ENCODE assay signal across 8 cellular contexts in the genomic region with DNA sequence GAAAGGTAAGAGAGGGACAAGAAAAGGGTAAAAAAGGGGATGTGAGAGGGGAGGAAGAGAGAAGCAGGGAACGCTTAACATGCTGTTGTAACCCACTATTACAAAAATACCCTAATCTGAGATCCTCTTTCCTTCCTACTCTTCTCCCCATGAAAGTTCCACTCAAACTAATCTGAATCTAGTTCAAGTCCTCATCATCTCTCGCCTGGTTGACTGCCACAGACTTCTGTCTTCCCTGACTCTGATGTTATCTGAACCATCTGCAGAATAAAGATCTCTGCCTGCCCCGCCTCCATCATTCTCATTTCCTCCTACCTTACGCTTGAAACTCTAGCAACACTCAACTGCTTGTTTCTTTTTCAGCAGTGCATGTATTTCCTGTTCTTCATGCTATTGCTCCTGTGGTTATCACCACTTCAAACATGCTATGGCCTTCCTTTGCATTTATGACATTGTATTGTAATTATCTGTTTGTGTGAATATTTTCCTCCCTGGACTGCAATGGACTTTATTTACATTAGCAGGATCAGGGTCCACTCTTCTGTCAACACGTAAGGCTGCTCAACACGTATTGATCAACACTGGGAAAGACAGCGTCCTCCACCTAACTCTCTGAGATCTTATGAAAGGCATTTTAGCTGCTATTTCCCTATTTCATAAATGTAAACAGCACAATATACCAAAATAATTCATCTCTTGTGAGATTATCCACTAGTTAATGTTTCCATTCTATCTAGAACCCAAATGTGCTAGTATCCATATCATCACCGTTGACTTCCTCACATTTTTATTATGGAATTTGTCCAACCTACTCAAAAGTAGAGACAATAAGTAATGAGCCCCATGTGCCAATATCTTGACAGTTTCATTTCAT.
DNase-seq lines count a peak whose midpoint lies in the region; ATAC-seq, FAIRE-seq and TF ChIP-seq lines count a peak whose summit lies in the region.

No MANE protein-coding gene starts in this region.

- no peak overlapping the region for H3K4me3 Mint-ChIP-seq in nephron progenitor cell

- H3K9me3 Mint-ChIP-seq in nephron progenitor cell: no peaks in the 10 kb centered on the region

- peak; percentile 87 for FAIRE-seq in GM18507 (lab: Jason Lieb, UNC)

- peak; percentile 2 for DNase-seq in GM18507 (ENCODE audit: extremely low spot score, insufficient read length, low read depth)
- peak; percentile 46 for DNase-seq in SKM-1 (lab: John Stamatoyannopoulos, UW; ENCODE audit: unreplicated experiment)
- peak; percentile 80 for DNase-seq in central memory CD4-positive, alpha-beta T cell
- DNase-seq in stimulated activated CD8-positive, alpha-beta memory T cell treated with anti-CD3 and anti-CD28 coated beads, Interleukin-7, amount 100 ng/mL, for 4 hours (ENCODE audit: low read depth in 2 of 2): peak; percentile 13 to 29
- no peak for DNase-seq in psoas muscle
- no peak for DNase-seq in ecto neural progenitor cell (ENCODE audit: low spot score)
- DNase-seq in nephron progenitor cell: no peak

- no peak overlapping the region for H3K4me3 ChIP-seq in psoas muscle

- intact Hi-C loops in psoas muscle (cut with DNase I): no loop called here

- peak; percentile 99 for ATAC-seq in HG02885 (IDR thresholded peaks at IDR 0.05; ENCODE audit: poor library complexity, unreplicated experiment)
- ATAC-seq in psoas muscle: no peak

- no peaks in the 10 kb centered on the region for H3K9me3 ChIP-seq in psoas muscle

- TF ChIP-seq CTCF in psoas muscle (IDR thresholded peaks at IDR 0.05) (no peak), nephron progenitor cell (IDR thresholded peaks at IDR 0.05) (no peak)

- no peaks in the 10 kb centered on the region for H3K27me3 ChIP-seq in psoas muscle (ENCODE audit: insufficient read depth in 3 of 3, low read length in 2 of 3)

- 81 to 87% (median 86%) methylated on average over 8 of the region's 8 CpGs for whole genome bisulfite sequencing in psoas muscle, 3 donors

- no peaks in the 10 kb centered on the region for H3K4me1 ChIP-seq in psoas muscle

- H3K27me3 Mint-ChIP-seq in nephron progenitor cell (ENCODE audit: low read depth, poor library complexity): peaks cover 2% of the 10 kb centered on the region

- H3K36me3 Mint-ChIP-seq in nephron progenitor cell (ENCODE audit: low read depth): no peaks in the 10 kb centered on the region

- no peak overlapping the region for H3K27ac Mint-ChIP-seq in nephron progenitor cell

- no peaks in the 10 kb centered on the region for H3K4me1 Mint-ChIP-seq in nephron progenitor cell

- no peak overlapping the region for H3K27ac ChIP-seq in psoas muscle

- no peaks in the 10 kb centered on the region for H3K36me3 ChIP-seq in psoas muscle (ENCODE audit: insufficient read depth in 1 of 2, low read depth in 1 of 2)

Comparison
In these comparisons a context has a peak if more than half of its experiments do, and no peak if none do; other contexts are left out.
1. DNase-seq: peak in GM18507 (single experiment), SKM-1 (single experiment), central memory CD4-positive, alpha-beta T cell (single experiment) and stimulated activated CD8-positive, alpha-beta memory T cell treated with anti-CD3 and anti-CD28 coated beads, Interleukin-7, amount 100 ng/mL, for 4 hours (2 of 2); none in psoas muscle (0 of 2), ecto neural progenitor cell (single experiment) and nephron progenitor cell (single experiment).